8 cellular contexts compared by ENCODE assay signal in genomic region chr5:43515678-43516048, GRCh38. TPM values are rescaled to one million over a fixed set of nuclear protein-coding genes. Genes with fewer than 3 reads are reported as not detected.
DNase-seq lines count a peak whose midpoint lies in the region; ATAC-seq, FAIRE-seq and TF ChIP-seq lines count a peak whose summit lies in the region.

No MANE protein-coding gene starts in this region.

- FAIRE-seq in A549 (lab: Jason Lieb, UNC): no peak

- H3K4me1 ChIP-seq in A549: peaks cover 10% of the 10 kb centered on the region; the same call in 2 of the 3 replicates
- H3K4me1 ChIP-seq in mucosa of descending colon (ENCODE audit: low read depth): peaks cover 4% of the 10 kb centered on the region

- TF ChIP-seq RAD21 in A549 (conservative IDR thresholded peaks at IDR 0.05 in 1 of 2, IDR thresholded peaks at IDR 0.05 in 1 of 2): no peak

- TF ChIP-seq POLR2A in A549 (IDR thresholded peaks at IDR 0.05; ENCODE audit: low read length): no peak

- intact Hi-C loops in mucosa of descending colon (cut with DNase I, micrococcal nuclease): no loop called here

- H3K4me2 ChIP-seq in A549: peak overlapping the region; percentile 92

- no peak for ATAC-seq in A549
- no peak for ATAC-seq in mucosa of descending colon
- ATAC-seq in HG03025 (IDR thresholded peaks at IDR 0.05; ENCODE audit: low FRiP score, unreplicated experiment): no peak
- ATAC-seq in GM18519 (IDR thresholded peaks at IDR 0.05; ENCODE audit: low FRiP score, unreplicated experiment): no peak
- no peak for ATAC-seq in esophagus mucosa

- H3K27me3 Mint-ChIP-seq in brain: peaks cover 14% of the 10 kb centered on the region

- H3K9me3 ChIP-seq in A549 (no peaks in the 10 kb centered on the region), mucosa of descending colon (no peaks in the 10 kb centered on the region)

- H3K9me3 Mint-ChIP-seq in brain: peaks cover 0 to 3% (median 0%) of the 10 kb centered on the region in 5 experiments

- no peak for DNase-seq in A549 (ENCODE audit: low read depth in 1 of 2, low spot score in 1 of 2)
- peak; percentile 18 for DNase-seq in HT1080 (ENCODE audit: low read depth)
- peak in 1 of 3 donors; percentile 14 for DNase-seq in mucosa of descending colon
- no peak for DNase-seq in NCI-H2081 treated with DMSO at 0.1 percent for 48 hours (lab: John Stamatoyannopoulos, UW)

- TF ChIP-seq CTCF in A549 (IDR thresholded peaks at IDR 0.05) (no peak), brain (conservative IDR thresholded peaks at IDR 0.05) (no peak), mucosa of descending colon (IDR thresholded peaks at IDR 0.05) (no peak)

- CTCF ChIA-PET in A549 (lab: Yijun Ruan, JAX): no interaction called here

- no peaks in the 10 kb centered on the region for H3K36me3 ChIP-seq in mucosa of descending colon (ENCODE audit: low read depth)

- H3K4me3 Mint-ChIP-seq in brain: peak overlapping the region; percentile 91 to 98 (median 94)

- 33% methylated on average over 1 of the region's 1 CpG for WGBS in A549 (ENCODE audit: missing lambda C conversion rate)

- peak overlapping the region; percentile 95 to 99 (median 99) for H3K27ac Mint-ChIP-seq in brain

- H3K36me3 Mint-ChIP-seq in brain: peaks cover 12% of the 10 kb centered on the region

- POLR2A ChIA-PET in A549 (lab: Yijun Ruan, JAX): interaction anchor here (0.9 to 2.2 kb wide), 3 partner anchors 32 to 40 kb away, joined by 3 to 41 read pairs (median 6); partner anchors contain the start of gene TMEM267

- H3K27ac ChIP-seq in A549: peak overlapping the region; percentile 84 to 88

- no peak for TF ChIP-seq EP300 in A549 (IDR thresholded peaks at IDR 0.05)

- H3K4me3 ChIP-seq in A549 (peak overlapping the region; percentile 72), mucosa of descending colon (peak overlapping the region; percentile 10)

- peaks cover 45% of the 10 kb centered on the region for H3K4me1 Mint-ChIP-seq in brain

TF ChIP-seq in A549, 52 proteins besides CTCF, POLR2A, EP300 and RAD21:
- 0 out of 2 replicates have a peak, but pooled peaks have one; percentile 75 for TF ChIP-seq EHMT2 (IDR thresholded peaks at IDR 0.05; ENCODE audit: low read depth)
- no peak for TF ChIP-seq BCL3 (IDR thresholded peaks at IDR 0.05)
TF ChIP-seq in A549: peak in this region for 1.

RNA-seq across cellular contexts. Expression of gene C5orf34, which starts 0.7 kb away (rescaled TPM):
- polyA plus RNA-seq in A549 (2011; rRNA removed): 11.8 and 16.1 TPM in 2 replicates
- polyA plus RNA-seq in A549 (2012; cell fraction: cytosol; rRNA removed): 3.3 and 3.5 TPM in 2 replicates
- 3.7 and 4.5 TPM in 2 replicates for polyA plus RNA-seq in A549 (2012; cell fraction: nucleus; rRNA removed)
- 7.1 to 7.7 TPM (median 7.6 TPM) in 3 replicates for polyA plus RNA-seq in A549 (2017; fragmentation: RNase III; extraction: RNeasy Plus Mini Kit Qiagen cat#74134 plus additional on column Dnase treatment)
- 3.0 and 4.3 TPM in 2 replicates for polyA minus RNA-seq in A549 (2011; rRNA and poly(A)+ RNA removed)
- 16.2 and 20.1 TPM in 2 replicates for total RNA-seq in HT1080 (2014; rRNA removed; shearing (Covaris generic))
- polyA plus RNA-seq in HT1080 (2015; cell fraction: cytosol; rRNA removed): 8.7 and 9.0 TPM in 2 replicates
- 27.9 and 28.9 TPM in 2 replicates for polyA plus RNA-seq in HT1080 (2015; cell fraction: nucleus; rRNA removed)
- 3.8 TPM for polyA plus RNA-seq in brain (ENCODE audit: insufficient read depth, low read depth, low replicate concordance)
- 1 to 10 TPM; 1.3 to 2.9 (median 1.7) TPM for total RNA-seq in mucosa of descending colon
- total RNA-seq in esophagus mucosa: 1.2 TPM

RNA-seq across cellular contexts. Expression of gene TMEM267, which starts 32.0 kb away (rescaled TPM):
- 46.1 and 47.3 TPM in 2 replicates for polyA plus RNA-seq in A549 (2011; rRNA removed)
- polyA plus RNA-seq in A549 (2012; cell fraction: cytosol; rRNA removed): 8.9 and 12.5 TPM in 2 replicates
- 4.0 and 8.7 TPM in 2 replicates for polyA plus RNA-seq in A549 (2012; cell fraction: nucleus; rRNA removed)
- polyA plus RNA-seq in A549 (2017; fragmentation: RNase III; extraction: RNeasy Plus Mini Kit Qiagen cat#74134 plus additional on column Dnase treatment): 15.8 to 17.9 TPM (median 17.3 TPM) in 3 replicates
- 17.9 and 22.7 TPM in 2 replicates for polyA minus RNA-seq in A549 (2011; rRNA and poly(A)+ RNA removed)
- total RNA-seq in HT1080 (2014; rRNA removed; shearing (Covaris generic)): 15.1 and 17.3 TPM in 2 replicates
- polyA plus RNA-seq in HT1080 (2015; cell fraction: cytosol; rRNA removed): 18.4 and 20.6 TPM in 2 replicates
- 21.7 and 23.1 TPM in 2 replicates for polyA plus RNA-seq in HT1080 (2015; cell fraction: nucleus; rRNA removed)
- 4.2 TPM for polyA plus RNA-seq in brain (ENCODE audit: insufficient read depth, low read depth, low replicate concordance)
- total RNA-seq in mucosa of descending colon: 10 to 100 TPM in 2 of 3 donors, 1 to 10 TPM in 1; 8.2 to 10.7 (median 10.6) TPM
- 8.8 TPM for total RNA-seq in esophagus mucosa

RNA-seq across cellular contexts. Expression of gene PAIP1, which starts 41.2 kb away (rescaled TPM):
- polyA plus RNA-seq in A549 (2011; rRNA removed) (188 and 198 TPM in 2 replicates), A549 (2017; fragmentation: RNase III; extraction: RNeasy Plus Mini Kit Qiagen cat#74134 plus additional on column Dnase treatment) (84.6 to 89.6 TPM (median 86.7 TPM) in 3 replicates), brain (ENCODE audit: insufficient read depth, low read depth, low replicate concordance) (64.7 TPM)
- polyA plus RNA-seq in A549 (2012; cell fraction: cytosol; rRNA removed): 51.2 and 74.8 TPM in 2 replicates
- 19.8 and 25.1 TPM in 2 replicates for polyA plus RNA-seq in A549 (2012; cell fraction: nucleus; rRNA removed)
- 63.1 and 66.9 TPM in 2 replicates for polyA minus RNA-seq in A549 (2011; rRNA and poly(A)+ RNA removed)
- total RNA-seq in HT1080 (2014; rRNA removed; shearing (Covaris generic)): 116 and 121 TPM in 2 replicates
- 93.6 and 97.2 TPM in 2 replicates for polyA plus RNA-seq in HT1080 (2015; cell fraction: cytosol; rRNA removed)
- 50.6 and 58.0 TPM in 2 replicates for polyA plus RNA-seq in HT1080 (2015; cell fraction: nucleus; rRNA removed)
- total RNA-seq in mucosa of descending colon (10 to 100 TPM; 54.0 to 83.5 (median 57.8) TPM), esophagus mucosa (50.4 TPM)
